In the genomic region with DNA sequence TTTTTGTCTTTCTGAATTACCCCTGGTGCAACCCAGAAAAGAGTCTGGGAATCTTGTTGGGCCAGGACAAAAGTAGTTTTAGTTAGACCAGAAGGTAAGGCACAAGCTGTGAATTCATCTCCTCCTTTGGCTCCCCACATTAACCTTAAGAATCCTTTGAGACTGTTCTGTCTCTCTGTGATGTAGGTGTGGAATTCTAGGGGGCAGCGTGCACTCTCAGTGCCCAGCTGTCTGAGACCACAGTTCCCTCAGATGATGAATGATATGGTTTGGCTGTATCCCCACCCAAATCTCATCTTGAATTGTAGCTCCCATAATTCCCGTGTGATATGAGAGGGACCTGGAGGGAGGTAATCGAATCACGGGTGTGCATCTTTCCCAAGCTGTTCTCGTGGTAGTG, we compare ENCODE assay signal across 9 cellular contexts. TPM values are rescaled to one million over a fixed set of nuclear protein-coding genes. Genes with fewer than 3 reads are reported as not detected.
A peak's percentile ranks its signal among the peaks of the same experiment; 100 is the strongest.
DNase-seq lines count a peak whose midpoint lies in the region; ATAC-seq and TF ChIP-seq lines count a peak whose summit lies in the region.
"Had no signal": no experiment of that assay in that cellular context is flagged by ENCODE, and none has a peak within 500 bp of the region (broad histone marks: within the 10 kb centered on the region; RNA-seq: fewer than 3 reads in every experiment).

No MANE protein-coding gene starts in this region.

- H3K27me3 ChIP-seq in osteoblast (ENCODE audit: insufficient read depth, low read length), result no peaks in the 10 kb centered on the region

- H2AFZ ChIP-seq in osteoblast (ENCODE audit: low read length), result no peak overlapping the region

- no peak for TF ChIP-seq CTCF in GM12865 (IDR thresholded peaks at IDR 0.05; ENCODE audit: insufficient read depth, low read depth, low read length, missing control alignments)
- no peak for TF ChIP-seq CTCF in coronary artery (IDR thresholded peaks at IDR 0.05)
- TF ChIP-seq CTCF in osteoblast (IDR thresholded peaks at IDR 0.05; ENCODE audit: extremely low read depth, low read depth, low read length), result no peak

- peaks cover 23% of the 10 kb centered on the region for H3K79me2 ChIP-seq in osteoblast (ENCODE audit: insufficient read depth, low read length)

- no peak for ATAC-seq in GM21619 (IDR thresholded peaks at IDR 0.05; ENCODE audit: unreplicated experiment)
- no peak for ATAC-seq in GM18868 (IDR thresholded peaks at IDR 0.05; ENCODE audit: unreplicated experiment)
- ATAC-seq in GM21825 (IDR thresholded peaks at IDR 0.05; ENCODE audit: unreplicated experiment), result no peak

- no peaks in the 10 kb centered on the region for H4K20me1 ChIP-seq in osteoblast (ENCODE audit: insufficient read depth, low read length)

- no peaks in the 10 kb centered on the region for H3K9me3 ChIP-seq in osteoblast (ENCODE audit: low read depth, low read length)

- H3K4me3 ChIP-seq in GM12865 (ENCODE audit: low read depth, low read length) (peak overlapping the region; percentile 72), coronary artery (peak overlapping the region; percentile 94), osteoblast (ENCODE audit: insufficient read depth, low read length) (peak overlapping the region; percentile 85)

- no peak overlapping the region for H3K27ac ChIP-seq in coronary artery
- H3K27ac ChIP-seq in osteoblast (ENCODE audit: low read depth, low read length), result no peak overlapping the region

- H3K36me3 ChIP-seq in osteoblast (ENCODE audit: insufficient read depth, low read length), result peaks cover 4% of the 10 kb centered on the region

- H3K4me2 ChIP-seq in osteoblast (ENCODE audit: insufficient read depth, low read length), result peak overlapping the region; percentile 100

- peaks cover 16% of the 10 kb centered on the region for H3K4me1 ChIP-seq in osteoblast (ENCODE audit: insufficient read depth, low read length)

- DNase-seq in GM12865 (ENCODE audit: low read depth), result no peak
- peak; percentile 13 for DNase-seq in NCI-H69 (lab: John Stamatoyannopoulos, UW)
- no peak for DNase-seq in coronary artery (ENCODE audit: low spot score)
- no peak for DNase-seq in osteoblast (ENCODE audit: insufficient read length, low spot score, missing footprints)
- no peak for DNase-seq in NCI-H2196 treated with DMSO at 0.1 percent for 48 hours (lab: John Stamatoyannopoulos, UW; ENCODE audit: unreplicated experiment)
- DNase-seq: GF-D8 had no signal

RNA-seq across cellular contexts. Expression of a gene that starts 43.9 kb away (rescaled TPM):
- 14.8 and 18.9 TPM in 2 replicates for total RNA-seq in osteoblast

RNA-seq across cellular contexts. Expression of a gene that starts 44.8 kb away (rescaled TPM):
- 6.5 and 7.4 TPM in 2 replicates for total RNA-seq in osteoblast
